ENCODE assay signal across 8 cellular contexts in the genomic region with DNA sequence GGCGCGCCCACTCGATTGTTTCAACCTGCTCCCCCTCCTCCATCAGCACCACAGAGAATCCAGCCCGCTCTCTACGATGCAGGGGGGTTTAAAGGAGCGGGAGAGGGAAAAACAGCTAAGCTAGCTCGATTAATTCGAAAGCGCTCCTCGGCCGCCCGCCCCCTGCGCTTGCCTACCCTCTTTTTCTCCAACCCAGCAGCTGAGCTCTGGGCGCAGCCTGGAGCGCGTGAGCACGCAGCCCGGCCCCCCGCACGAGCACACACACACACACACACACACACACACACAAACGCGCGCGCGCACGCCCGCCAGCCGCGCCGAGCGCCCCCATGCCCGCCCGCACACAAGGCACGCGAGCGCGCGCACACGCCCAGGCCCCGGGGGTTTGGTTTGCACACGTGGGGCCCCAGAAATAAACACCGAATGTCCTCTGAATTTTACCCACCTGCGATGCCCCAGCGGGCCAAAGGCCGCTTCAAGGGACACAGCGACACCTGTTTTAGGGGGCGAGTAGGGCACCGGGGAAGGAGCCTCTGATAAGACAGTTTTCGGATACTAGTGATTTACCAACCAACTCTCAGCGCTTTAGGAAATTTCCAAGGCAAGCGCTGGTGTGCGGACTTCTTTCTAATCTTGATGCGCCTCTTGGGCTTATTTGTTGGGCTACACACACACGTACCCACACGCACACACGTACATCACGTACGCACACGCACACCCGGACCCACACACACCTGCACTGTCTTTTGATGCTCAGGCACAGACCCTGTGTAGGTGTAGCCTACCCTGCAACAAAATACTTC. TPM values are rescaled to one million over a fixed set of nuclear protein-coding genes. Genes with fewer than 3 reads are reported as not detected.
DNase-seq lines count a peak whose midpoint lies in the region; ATAC-seq, FAIRE-seq and TF ChIP-seq lines count a peak whose summit lies in the region.

No MANE protein-coding gene starts in this region.

- POLR2A ChIA-PET in HCT116 (lab: Charles Lee), result no interaction called here

- H3K27me3 ChIP-seq in HCT116 (ENCODE audit: insufficient read depth, low read length) (peaks cover 16% of the 10 kb centered on the region; the same call in 1 of the 2 replicates), OCI-LY3 (ENCODE audit: low read depth, low read length) (0 out of 2 replicates have a peak, but pooled peaks cover under 1% of the 10 kb centered on the region), colonic mucosa (peaks cover 69% of the 10 kb centered on the region)

- H3K9ac ChIP-seq in HCT116 (ENCODE audit: low read length), result peak overlapping the region; percentile 50
- peak overlapping the region; percentile 75 for H3K9ac ChIP-seq in OCI-LY3 (ENCODE audit: low read length)
- H3K9ac ChIP-seq in colonic mucosa (ENCODE audit: low read depth in 2 of 2, low read length in 2 of 2), result peak overlapping the region in 1 of 2 donors; percentile 19

- no peak for DNase-seq in D721Med (ENCODE audit: insufficient read length, low spot score)
- no peak for DNase-seq in HCT116 (ENCODE audit: low read depth, low spot score)
- no peak for DNase-seq in colonic mucosa
- no peak for DNase-seq in activated gamma-delta T cell treated with Interleukin-2 at 50 U/mL for 16 hours
- no peak for DNase-seq in HPDE6-E6E7 (ENCODE audit: extremely low spot score)

- ATAC-seq in HCT116 (no peak), HG03196 (IDR thresholded peaks at IDR 0.05; ENCODE audit: unreplicated experiment) (no peak)

- H3K79me2 ChIP-seq in HCT116 (ENCODE audit: insufficient read depth, low read length), result no peaks in the 10 kb centered on the region
- H3K79me2 ChIP-seq in OCI-LY3 (ENCODE audit: low read length), result peaks cover 3% of the 10 kb centered on the region; the same call in 1 of the 2 replicates

- peak overlapping the region; percentile 92 for H3K4me2 ChIP-seq in HCT116 (ENCODE audit: low read length)
- H3K4me2 ChIP-seq in OCI-LY3 (ENCODE audit: low read length), result peak overlapping the region; percentile 100

- RAD21 ChIA-PET in HCT116 (lab: Charles Lee; ENCODE audit: low non-redundant PET in 1 of 2, low total read pairs in 2 of 2, uncharacterized antibody in 2 of 2, unreplicated experiment in 2 of 2), result no interaction called here

- no TSS peak for BruUV-seq in HCT116 (replicated peaks; lab: Mats Ljungman, UMichigan)

- peak; percentile 29 for TF ChIP-seq CTCF in D721Med (IDR thresholded peaks at IDR 0.05; ENCODE audit: insufficient read depth, missing control alignments)
- TF ChIP-seq CTCF in HCT116 (IDR thresholded peaks at IDR 0.05 in 2 of 3, conservative IDR thresholded peaks at IDR 0.05 in 1 of 3; ENCODE audit: borderline replicate concordance in 1 of 3, insufficient read depth in 1 of 3, low read depth in 2 of 3, low read length in 2 of 3), result no peak
- peak; percentile 51 for TF ChIP-seq CTCF in OCI-LY3 (IDR thresholded peaks at IDR 0.05; ENCODE audit: low read depth, low read length)
- TF ChIP-seq CTCF in colonic mucosa (IDR thresholded peaks at IDR 0.05), result no peak

- H4K20me1 ChIP-seq in HCT116 (ENCODE audit: insufficient read depth) (no peaks in the 10 kb centered on the region), OCI-LY3 (ENCODE audit: insufficient read depth, low read length) (no peaks in the 10 kb centered on the region)

- H3K4me1 ChIP-seq in HCT116 (ENCODE audit: control insufficient read depth in 1 of 2, insufficient read depth in 2 of 2, low read length in 2 of 2), result peaks cover 5 to 15% of the 10 kb centered on the region in 2 experiments; a peak in 2 of 4 replicates
- peaks cover 19% of the 10 kb centered on the region for H3K4me1 ChIP-seq in OCI-LY3 (ENCODE audit: low read length)
- peaks cover 15% of the 10 kb centered on the region for H3K4me1 ChIP-seq in colonic mucosa
- H3K4me1 ChIP-seq in mesodermal cell (ENCODE audit: control insufficient read depth, insufficient read depth, low read length, poor library complexity, severe bottlenecking), result peaks cover 29% of the 10 kb centered on the region

- H3K36me3 ChIP-seq in HCT116 (ENCODE audit: control insufficient read depth in 1 of 2, insufficient read depth in 2 of 2, low read length in 2 of 2), result no peaks in the 10 kb centered on the region
- H3K36me3 ChIP-seq in OCI-LY3 (replicated peaks; ENCODE audit: low read depth, low read length), result no peaks in the 10 kb centered on the region
- H3K36me3 ChIP-seq in colonic mucosa, result no peaks in the 10 kb centered on the region
- no peaks in the 10 kb centered on the region for H3K36me3 ChIP-seq in mesodermal cell (ENCODE audit: control insufficient read depth, insufficient read depth, low read length)

- H3K4me3 ChIP-seq in HCT116 (replicated peaks in 1 of 2; ENCODE audit: low read depth in 1 of 2, low read length in 2 of 2) (peak overlapping the region; percentile 48 to 61; a peak in 3 of 4 replicates), OCI-LY3 (ENCODE audit: low read length) (peak overlapping the region; percentile 95), colonic mucosa (peak overlapping the region; percentile 39), mesodermal cell (ENCODE audit: extremely low read depth, insufficient read depth, low read length, poor library complexity, severe bottlenecking) (peak overlapping the region; percentile 47)

- H2AFZ ChIP-seq in HCT116 (ENCODE audit: low read depth, low read length, poor library complexity, severe bottlenecking), result peak overlapping the region; percentile 61
- H2AFZ ChIP-seq in OCI-LY3 (ENCODE audit: low read depth, low read length), result peak overlapping the region; percentile 66

- TF ChIP-seq POLR2A in HCT116 (IDR thresholded peaks at IDR 0.05; ENCODE audit: borderline replicate concordance, extremely low read depth, insufficient read depth, insufficient read length), result no peak

- TF ChIP-seq RAD21 in HCT116 (IDR thresholded peaks at IDR 0.05; ENCODE audit: low read depth), result no peak

- H3K27ac ChIP-seq in HCT116 (ENCODE audit: low read depth, low read length) (no peak overlapping the region; the same call in 1 of the 2 replicates), OCI-LY3 (ENCODE audit: low read length) (peak overlapping the region; percentile 68), colonic mucosa (no peak overlapping the region), mesodermal cell (ENCODE audit: low read depth, low read length, severe bottlenecking) (peak overlapping the region; percentile 64)

- CTCF ChIA-PET in HCT116 (lab: Charles Lee), result interaction anchor here (1.0 to 1.2 kb wide), 2 partner anchors 11 to 116 kb away, joined by 3 read pairs; no protein-coding TSS in a partner anchor

- no peak for FAIRE-seq in D721Med (lab: Jason Lieb, UNC)

- intact Hi-C loops in HCT116 (cut with micrococcal nuclease), result no loop called here
- intact Hi-C loops in colonic mucosa (cut with DNase I), result no loop called here

- H3K9me2 ChIP-seq in HCT116 (ENCODE audit: insufficient read depth), result no peaks in the 10 kb centered on the region

- H3K9me3 ChIP-seq in HCT116 (ENCODE audit: control insufficient read depth in 1 of 2, insufficient read depth in 1 of 2, low read depth in 1 of 2, low read length in 2 of 2), result no peaks in the 10 kb centered on the region
- H3K9me3 ChIP-seq in OCI-LY3 (ENCODE audit: insufficient read depth, low read length), result no peaks in the 10 kb centered on the region
- H3K9me3 ChIP-seq in colonic mucosa, result no peaks in the 10 kb centered on the region
- H3K9me3 ChIP-seq in mesodermal cell (ENCODE audit: control insufficient read depth, low read length), result no peaks in the 10 kb centered on the region

- 1% methylated on average over 20 to 39 of the region's 60 CpGs for WGBS in mesodermal cell (ENCODE audit: insufficient coverage in 2 of 2), 2 experiments

TF ChIP-seq in HCT116, 20 proteins besides CTCF, POLR2A, EP300 and RAD21:
- TF ChIP-seq, protein P1, sequence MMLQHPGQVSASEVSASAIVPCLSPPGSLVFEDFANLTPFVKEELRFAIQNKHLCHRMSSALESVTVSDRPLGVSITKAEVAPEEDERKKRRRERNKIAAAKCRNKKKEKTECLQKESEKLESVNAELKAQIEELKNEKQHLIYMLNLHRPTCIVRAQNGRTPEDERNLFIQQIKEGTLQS (IDR thresholded peaks at IDR 0.05), result no peak
- TF ChIP-seq FOSL1 (IDR thresholded peaks at IDR 0.05; ENCODE audit: low read depth) (no peak), ELF1 (IDR thresholded peaks at IDR 0.05; ENCODE audit: borderline replicate concordance, low read depth) (no peak), CBX3 (IDR thresholded peaks at IDR 0.05; ENCODE audit: low read depth) (no peak), TCF7L2 (IDR thresholded peaks at IDR 0.05; ENCODE audit: borderline replicate concordance, extremely low read depth, insufficient read depth, insufficient read length) (no peak), EZH2phosphoT487 (IDR thresholded peaks at IDR 0.05; ENCODE audit: borderline replicate concordance) (no peak)

RNA-seq across cellular contexts. Expression of a gene that starts 0.8 kb away (rescaled TPM):
- total RNA-seq in HCT116 (2021; ENCODE audit: unreplicated experiment) (not detected), colonic mucosa (1 to 10 TPM; 1.6 to 4.5 TPM)
- 0.09 and 0.20 TPM in 2 replicates for polyA plus RNA-seq in HCT116 (2012)
- 1.7 TPM for polyA plus RNA-seq in mesodermal cell (2013, experiment 1 of 2)
- 0.25 TPM for polyA plus RNA-seq in mesodermal cell (2013, experiment 2 of 2)

Comparison
In these comparisons a context has a peak if more than half of its experiments do, and no peak if none do; other contexts are left out.
1. CTCF ChIP-seq: peak in D721Med (single experiment) and OCI-LY3 (single experiment); none in HCT116 (0 of 3) and colonic mucosa (single experiment).
2. H3K27ac ChIP-seq: peak in OCI-LY3 (single experiment) and mesodermal cell (single experiment); none in HCT116 (single experiment) and colonic mucosa (single experiment).
3. H3K4me3 ChIP-seq: peak in every context shown above with its lines; median percentile 95 in OCI-LY3; 54 in HCT116; 47 in mesodermal cell; 39 in colonic mucosa.